In the genomic region with DNA sequence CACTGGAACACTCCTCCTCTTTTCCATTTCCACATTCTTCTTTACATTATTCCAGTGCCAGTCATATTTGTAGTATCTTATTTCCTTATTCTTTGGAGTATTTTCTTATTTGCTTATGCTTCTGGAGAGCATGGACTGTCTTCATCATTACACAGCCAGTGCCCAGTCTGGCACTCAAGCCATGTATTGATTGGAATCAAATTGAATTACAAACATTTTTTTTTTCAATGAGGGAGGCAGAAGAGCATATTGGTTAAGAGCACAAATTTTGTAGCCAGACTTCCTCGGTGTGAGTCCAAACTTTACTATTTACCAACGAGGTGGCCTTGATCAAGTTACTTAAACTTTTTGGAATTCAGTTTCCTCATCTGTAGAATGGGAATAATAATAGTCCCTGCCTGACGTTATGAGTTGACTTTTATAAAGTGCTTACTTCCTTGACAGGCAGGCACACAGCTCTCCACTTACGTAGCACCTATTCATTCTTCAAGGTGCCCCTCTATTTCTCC, we compare ENCODE assay signal across 1 cellular context.
TF ChIP-seq lines count a peak whose summit lies in the region.

No MANE protein-coding gene starts in this region.

TF ChIP-seq in GM12878, 131 proteins besides CTCF, POLR2A, EP300 and RAD21:
- TF ChIP-seq MXI1 (IDR thresholded peaks at IDR 0.05; ENCODE audit: low read depth, low read length) (no peak), CHD1 (IDR thresholded peaks at IDR 0.05; ENCODE audit: low read depth, low read length) (no peak), SUZ12 (IDR thresholded peaks at IDR 0.05; ENCODE audit: unreplicated experiment) (no peak), TBL1XR1 (IDR thresholded peaks at IDR 0.05; ENCODE audit: low read depth, low read length) (no peak), POLR2AphosphoS2 (IDR thresholded peaks at IDR 0.05; ENCODE audit: low read depth, low read length) (no peak), POLR2AphosphoS5 (IDR thresholded peaks at IDR 0.05; ENCODE audit: low read length) (no peak), TCF7 (IDR thresholded peaks at IDR 0.05; ENCODE audit: borderline replicate concordance) (no peak), CHD2 (IDR thresholded peaks at IDR 0.05; ENCODE audit: borderline replicate concordance, low read depth, low read length) (no peak), HDGF (IDR thresholded peaks at IDR 0.05) (no peak)
- TF ChIP-seq, protein P1, sequence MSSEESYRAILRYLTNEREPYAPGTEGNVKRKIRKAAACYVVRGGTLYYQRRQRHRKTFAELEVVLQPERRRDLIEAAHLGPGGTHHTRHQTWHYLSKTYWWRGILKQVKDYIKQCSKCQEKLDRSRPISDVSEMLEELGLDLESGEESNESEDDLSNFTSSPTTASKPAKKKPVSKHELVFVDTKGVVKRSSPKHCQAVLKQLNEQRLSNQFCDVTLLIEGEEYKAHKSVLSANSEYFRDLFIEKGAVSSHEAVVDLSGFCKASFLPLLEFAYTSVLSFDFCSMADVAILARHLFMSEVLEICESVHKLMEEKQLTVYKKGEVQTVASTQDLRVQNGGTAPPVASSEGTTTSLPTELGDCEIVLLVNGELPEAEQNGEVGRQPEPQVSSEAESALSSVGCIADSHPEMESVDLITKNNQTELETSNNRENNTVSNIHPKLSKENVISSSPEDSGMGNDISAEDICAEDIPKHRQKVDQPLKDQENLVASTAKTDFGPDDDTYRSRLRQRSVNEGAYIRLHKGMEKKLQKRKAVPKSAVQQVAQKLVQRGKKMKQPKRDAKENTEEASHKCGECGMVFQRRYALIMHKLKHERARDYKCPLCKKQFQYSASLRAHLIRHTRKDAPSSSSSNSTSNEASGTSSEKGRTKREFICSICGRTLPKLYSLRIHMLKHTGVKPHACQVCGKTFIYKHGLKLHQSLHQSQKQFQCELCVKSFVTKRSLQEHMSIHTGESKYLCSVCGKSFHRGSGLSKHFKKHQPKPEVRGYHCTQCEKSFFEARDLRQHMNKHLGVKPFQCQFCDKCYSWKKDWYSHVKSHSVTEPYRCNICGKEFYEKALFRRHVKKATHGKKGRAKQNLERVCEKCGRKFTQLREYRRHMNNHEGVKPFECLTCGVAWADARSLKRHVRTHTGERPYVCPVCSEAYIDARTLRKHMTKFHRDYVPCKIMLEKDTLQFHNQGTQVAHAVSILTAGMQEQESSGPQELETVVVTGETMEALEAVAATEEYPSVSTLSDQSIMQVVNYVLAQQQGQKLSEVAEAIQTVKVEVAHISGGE (CRISPR knock-in tag; IDR thresholded peaks at IDR 0.05): no peak
